Comparison of ENCODE assay signal across 19 cellular contexts in the genomic region with DNA sequence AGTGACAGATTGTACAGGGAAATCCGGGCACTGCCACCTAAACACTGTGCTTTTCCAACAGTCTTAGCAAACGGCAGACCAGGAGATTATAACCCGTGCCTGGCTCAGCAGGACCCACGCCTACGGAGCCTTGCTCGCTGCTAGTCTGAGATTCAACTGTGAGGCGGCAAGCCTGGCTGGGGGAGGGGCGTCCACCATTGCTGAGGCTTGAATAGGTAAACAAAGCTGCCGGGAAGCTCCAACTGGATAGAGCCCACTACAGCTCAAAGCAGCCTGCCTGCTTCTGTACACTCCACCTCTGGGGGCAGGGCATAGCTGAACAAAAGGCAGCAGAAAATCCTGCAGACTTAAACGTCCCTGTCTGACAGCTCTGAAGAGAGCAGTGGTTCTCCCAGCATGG. TPM values are rescaled to one million over a fixed set of nuclear protein-coding genes. Genes with fewer than 3 reads are reported as not detected.
DNase-seq lines count a peak whose midpoint lies in the region; ATAC-seq and TF ChIP-seq lines count a peak whose summit lies in the region.
"Had no signal": no experiment of that assay in that cellular context is flagged by ENCODE, and none has a peak within 500 bp of the region (broad histone marks: within the 10 kb centered on the region; RNA-seq: fewer than 3 reads in every experiment).

No MANE protein-coding gene starts in this region.

- no peaks in the 10 kb centered on the region for H3K4me1 Mint-ChIP-seq in CD8-positive, alpha-beta T cell (ENCODE audit: low read depth)
- H3K4me1 Mint-ChIP-seq: CD4-positive, CD25-positive, alpha-beta regulatory T cell; T-cell had no signal

- CTCF ChIA-PET in CD8-positive, alpha-beta T cell (lab: Charles Lee), result no interaction called here

- H3K36me3 ChIP-seq in CD8-positive, alpha-beta T cell (ENCODE audit: insufficient read depth, low read length), result no peaks in the 10 kb centered on the region
- H3K36me3 ChIP-seq: SJSA1 had no signal

- POLR2A ChIA-PET in CD8-positive, alpha-beta T cell (lab: Charles Lee), result no interaction called here

- no peak for TF ChIP-seq CTCF in CD8-positive, alpha-beta T cell (IDR thresholded peaks at IDR 0.05)

- DNase-seq in COLO668 (lab: John Stamatoyannopoulos, UW; ENCODE audit: unreplicated experiment), result peak; percentile 28
- DNase-seq in DMS153 treated with DMSO at 0.1 percent for 48 hours (lab: John Stamatoyannopoulos, UW; ENCODE audit: unreplicated experiment), result peak; percentile 8
- peak; percentile 12 for DNase-seq in NCI-H345 treated with DMSO at 0.1 percent for 48 hours (lab: John Stamatoyannopoulos, UW; ENCODE audit: unreplicated experiment)
- DNase-seq in SK-N-DZ (ENCODE audit: low spot score), result peak; percentile 5
- no peak for DNase-seq in activated CD4-positive, alpha-beta T cell treated with anti-CD3 and anti-CD28 coated beads for 1 hour
- no peak for DNase-seq in CD8-positive, alpha-beta T cell
- DNase-seq in NCI-H2196 (lab: John Stamatoyannopoulos, UW; ENCODE audit: unreplicated experiment), result no peak
- no peak for DNase-seq in T-helper 9 cell
- DNase-seq: ACHN; CD4-positive, CD25-positive, alpha-beta regulatory T cell; KG1; NCI-H1105; NCI-H187 treated with DMSO at 0.1 percent for 48 hours; OCI-M1; RPMI8226; T-cell had no signal

- H3K9me3 ChIP-seq in CD8-positive, alpha-beta T cell (ENCODE audit: low read length), result no peaks in the 10 kb centered on the region
- H3K9me3 ChIP-seq: SJSA1 had no signal

- no peak overlapping the region for H3K27ac ChIP-seq in CD8-positive, alpha-beta T cell (ENCODE audit: low read depth, low read length)
- H3K27ac ChIP-seq: SJSA1 had no signal

- intact Hi-C loops in CD8-positive, alpha-beta T cell (cut with DNase I, micrococcal nuclease), result no loop called here

- no peak for ATAC-seq in CD8-positive, alpha-beta T cell
- ATAC-seq: T-cell had no signal

- H3K27ac Mint-ChIP-seq in CD8-positive, alpha-beta T cell, result no peak overlapping the region
- H3K27ac Mint-ChIP-seq: CD4-positive, CD25-positive, alpha-beta regulatory T cell; T-cell had no signal

- H3K27me3 ChIP-seq in CD8-positive, alpha-beta T cell (ENCODE audit: insufficient read depth, low read length), result no peaks in the 10 kb centered on the region

- no peak overlapping the region for H3K4me3 ChIP-seq in CD8-positive, alpha-beta T cell (ENCODE audit: low read depth, low read length)
- H3K4me3 ChIP-seq: SJSA1 had no signal

- no peaks in the 10 kb centered on the region for H3K4me1 ChIP-seq in CD8-positive, alpha-beta T cell (ENCODE audit: insufficient read depth, low read length)
- H3K4me1 ChIP-seq: SJSA1 had no signal

- H3K36me3 Mint-ChIP-seq in CD8-positive, alpha-beta T cell, result no peaks in the 10 kb centered on the region
- H3K36me3 Mint-ChIP-seq: CD4-positive, CD25-positive, alpha-beta regulatory T cell; T-cell had no signal

- H3K9me3 Mint-ChIP-seq in CD8-positive, alpha-beta T cell, result peaks cover 4% of the 10 kb centered on the region
- H3K9me3 Mint-ChIP-seq: T-cell had no signal

- peaks cover 9% of the 10 kb centered on the region for H3K27me3 Mint-ChIP-seq in CD8-positive, alpha-beta T cell (ENCODE audit: low read depth)

- no peak overlapping the region for H3K4me3 Mint-ChIP-seq in CD8-positive, alpha-beta T cell
- H3K4me3 Mint-ChIP-seq: CD4-positive, CD25-positive, alpha-beta regulatory T cell; T-cell had no signal

RNA-seq across cellular contexts. Expression of a gene that starts 13.3 kb away (rescaled TPM):
- not detected in 2 replicates for polyA plus RNA-seq in SK-N-DZ (2014; cell fraction: cytosol; rRNA removed)
- polyA plus RNA-seq in SK-N-DZ (2014; cell fraction: nucleus; rRNA removed), result not detected in 2 replicates
- total RNA-seq in CD8-positive, alpha-beta T cell, result not detected
- total RNA-seq: CD4-positive, CD25-positive, alpha-beta regulatory T cell; G401; MCF 10A; SJSA1; T-cell had no signal
- polyA plus RNA-seq: CD4-positive, CD25-positive, alpha-beta regulatory T cell had no signal

RNA-seq across cellular contexts. Expression of a gene that starts 49.2 kb away (rescaled TPM):
- polyA plus RNA-seq in SK-N-DZ (2014; cell fraction: cytosol; rRNA removed), result not detected in 2 replicates
- not detected in 2 replicates for polyA plus RNA-seq in SK-N-DZ (2014; cell fraction: nucleus; rRNA removed)
- not detected for total RNA-seq in CD8-positive, alpha-beta T cell
- total RNA-seq: CD4-positive, CD25-positive, alpha-beta regulatory T cell; G401; MCF 10A; SJSA1; T-cell had no signal
- polyA plus RNA-seq: CD4-positive, CD25-positive, alpha-beta regulatory T cell had no signal

RNA-seq across cellular contexts. Expression of a gene that starts 49.9 kb away (rescaled TPM):
- not detected in 2 replicates for polyA plus RNA-seq in SK-N-DZ (2014; cell fraction: cytosol; rRNA removed)
- polyA plus RNA-seq in SK-N-DZ (2014; cell fraction: nucleus; rRNA removed), result not detected in 2 replicates
- not detected for total RNA-seq in CD8-positive, alpha-beta T cell
- total RNA-seq: CD4-positive, CD25-positive, alpha-beta regulatory T cell; G401; MCF 10A; SJSA1; T-cell had no signal
- polyA plus RNA-seq: CD4-positive, CD25-positive, alpha-beta regulatory T cell had no signal

Comparison
In these comparisons a context has a peak if more than half of its experiments do, and no peak if none do; other contexts are left out.
1. DNase-seq: peak in COLO668 (single experiment), DMS153 treated with DMSO at 0.1 percent for 48 hours (single experiment), NCI-H345 treated with DMSO at 0.1 percent for 48 hours (single experiment) and SK-N-DZ (single experiment); none in activated CD4-positive, alpha-beta T cell treated with anti-CD3 and anti-CD28 coated beads for 1 hour (single experiment), CD8-positive, alpha-beta T cell (0 of 7), NCI-H2196 (single experiment) and T-helper 9 cell (single experiment).